In genomic region chr1:60152886-60153285, GRCh38 we compare ENCODE assay signal across 26 cellular contexts.
"Had no signal": no experiment of that assay in that cellular context is flagged by ENCODE, and none has a peak within 500 bp of the region (broad histone marks: within the 10 kb centered on the region; RNA-seq: fewer than 3 reads in every experiment).

No MANE protein-coding gene starts in this region.

- H3K4me3 ChIP-seq: MG63, SJCRH30 had no signal

- DNase-seq: IMR-90, Karpas-422, KG1, MG63, NCI-H1092, NCI-H1105 treated with DMSO at 0.1 percent for 48 hours, NCI-H1417 treated with DMSO at 0.1 percent for 48 hours, NCI-H146, NCI-H1694 treated with DMSO at 0.1 percent for 48 hours, NCI-H1930, NCI-H2081, NCI-H2107, NCI-H226, NCI-H446, NCI-H510A, NCI-H524 treated with DMSO at 0.1 percent for 48 hours, NCI-H69, NCI-H774, PC-3, SHP77 treated with DMSO at 0.1 percent for 48 hours, SJCRH30, SW 1271 had no signal

- H3K27ac ChIP-seq: RWPE1, SJCRH30 had no signal

- H3K36me3 ChIP-seq: MG63, SJCRH30 had no signal

- ATAC-seq: HepG2, Panc1, PC-3, Right ventricle myocardium inferior had no signal

- H3K4me1 ChIP-seq: SJCRH30 had no signal

- H3K9me3 ChIP-seq: MG63, SJCRH30 had no signal

- H3K27me3 ChIP-seq: MG63, SJCRH30 had no signal
